10 cellular contexts compared by ENCODE assay signal in genomic region chr21:15706686-15707085, GRCh38. TPM values are rescaled to one million over a fixed set of nuclear protein-coding genes. Genes with fewer than 3 reads are reported as not detected.
DNase-seq lines count a peak whose midpoint lies in the region; ATAC-seq, FAIRE-seq and TF ChIP-seq lines count a peak whose summit lies in the region.
"Had no signal": no experiment of that assay in that cellular context is flagged by ENCODE, and none has a peak within 500 bp of the region (broad histone marks: within the 10 kb centered on the region; RNA-seq: fewer than 3 reads in every experiment).

No MANE protein-coding gene starts in this region.

- H3K36me3 Mint-ChIP-seq in stimulated activated naive B cell treated with anti-CD40 and anti-IgM and Interleukin-4, amounts not matched to agents 10 μg/mL and 1 μg/mL and 100 μg/mL, for 72 hours, result peaks cover 4% of the 10 kb centered on the region in 2 donors

- H3K4me2 ChIP-seq in PC-9, result peak overlapping the region; percentile 38; the same call in 1 of the 2 replicates

- no peaks in the 10 kb centered on the region for H3K79me2 ChIP-seq in PC-9 (ENCODE audit: low read depth)

- H3K9me3 ChIP-seq in PC-9 (ENCODE audit: insufficient read depth, low read depth), result peaks cover 10% of the 10 kb centered on the region; the same call in 1 of the 2 replicates
- no peaks in the 10 kb centered on the region for H3K9me3 ChIP-seq in pancreas

- POLR2A ChIA-PET in PC-9 (lab: Charles Lee; ENCODE audit: unreplicated experiment), result no interaction called here

- CTCF ChIA-PET in PC-9 (lab: Charles Lee), result no interaction called here

- peak overlapping the region; percentile 60 for H3K27ac ChIP-seq in PC-9
- no peak overlapping the region for H3K27ac ChIP-seq in pancreas

- no peaks in the 10 kb centered on the region for H4K20me1 ChIP-seq in PC-9 (ENCODE audit: insufficient read depth)

- DNase-seq in Daoy (ENCODE audit: low read depth) (peak; percentile 46), PC-9 (peak; percentile 59 to 92), fibroblast of mammary gland (ENCODE audit: low read depth) (peak; percentile 99), pancreas (peak in 1 of 6 donors; percentile 33), posterior vena cava (ENCODE audit: low spot score) (no peak), COLO829 (ENCODE audit: low spot score) (no peak)
- no peak for DNase-seq in stimulated activated naive B cell treated with anti-CD40 and anti-IgM and Interleukin-4, amounts not matched to agents 10 μg/mL and 1 μg/mL and 100 μg/mL, for 72 hours
- DNase-seq: activated CD4-positive, alpha-beta T cell treated with anti-CD3 and anti-CD28 coated beads for 4 hours had no signal

- H3K27ac Mint-ChIP-seq in stimulated activated naive B cell treated with anti-CD40 and anti-IgM and Interleukin-4, amounts not matched to agents 10 μg/mL and 1 μg/mL and 100 μg/mL, for 72 hours, result no peak overlapping the region

- peaks cover 8 to 10% of the 10 kb centered on the region in 2 donors for H3K9me3 Mint-ChIP-seq in stimulated activated naive B cell treated with anti-CD40 and anti-IgM and Interleukin-4, amounts not matched to agents 10 μg/mL and 1 μg/mL and 100 μg/mL, for 72 hours

- no peak overlapping the region for H3K4me3 ChIP-seq in PC-9
- no peak overlapping the region for H3K4me3 ChIP-seq in fibroblast of mammary gland (ENCODE audit: control insufficient read depth, low read depth, low read length)
- no peak overlapping the region for H3K4me3 ChIP-seq in pancreas

- no peaks in the 10 kb centered on the region for H3K4me1 Mint-ChIP-seq in stimulated activated naive B cell treated with anti-CD40 and anti-IgM and Interleukin-4, amounts not matched to agents 10 μg/mL and 1 μg/mL and 100 μg/mL, for 72 hours

- FAIRE-seq in pancreas (lab: Jason Lieb, UNC), result no peak

- H3K36me3 ChIP-seq in PC-9 (ENCODE audit: low read depth), result no peaks in the 10 kb centered on the region
- no peaks in the 10 kb centered on the region for H3K36me3 ChIP-seq in pancreas

- WGBS in pancreas, 2 donors, result 22 to 35% methylated on average over 3 of the region's 3 CpGs

- intact Hi-C loops in PC-9 (cut with micrococcal nuclease; ENCODE audit: unreplicated experiment), result loop anchor here (1.0 kb wide), 1 partner anchor 23 kb away; the partner anchor contains the start of gene USP25
- intact Hi-C loops in pancreas (cut with DNase I), result no loop called here
- intact Hi-C loops in posterior vena cava (cut with DNase I), result no loop called here

- H3K27me3 ChIP-seq in PC-9 (ENCODE audit: insufficient read depth, low read depth) (no peaks in the 10 kb centered on the region), pancreas (no peaks in the 10 kb centered on the region)

- TF ChIP-seq CTCF in PC-9 (conservative IDR thresholded peaks at IDR 0.05) (no peak), fibroblast of mammary gland (conservative IDR thresholded peaks at IDR 0.05; ENCODE audit: control insufficient read depth, insufficient read depth, low read depth, low read length) (no peak), pancreas (IDR thresholded peaks at IDR 0.05) (no peak)

- H3K4me1 ChIP-seq in PC-9 (replicated peaks; ENCODE audit: insufficient read depth) (peaks cover 19% of the 10 kb centered on the region), pancreas (no peaks in the 10 kb centered on the region)

- peaks cover 12% of the 10 kb centered on the region; the same call in 1 of the 2 replicates for H3F3A ChIP-seq in PC-9 (ENCODE audit: insufficient read depth, low read depth)

- BruUV-seq in PC-9 (replicated peaks; lab: Mats Ljungman, UMichigan), result no TSS peak

- no peak overlapping the region for H2AFZ ChIP-seq in PC-9

- ATAC-seq in pancreas (peak; percentile 48 to 93 (median 82)), HG02588 (IDR thresholded peaks at IDR 0.05; ENCODE audit: unreplicated experiment) (no peak)
- no peak for ATAC-seq in stimulated activated naive B cell treated with anti-CD40 and anti-IgM and Interleukin-4, amounts not matched to agents 10 μg/mL and 1 μg/mL and 100 μg/mL, for 72 hours (replicated peaks)
- ATAC-seq: left lobe of liver had no signal

- H3K9me2 ChIP-seq in PC-9 (ENCODE audit: insufficient read depth), result no peaks in the 10 kb centered on the region

- peaks cover 0 to 3% of the 10 kb centered on the region in 2 donors for H3K27me3 Mint-ChIP-seq in stimulated activated naive B cell treated with anti-CD40 and anti-IgM and Interleukin-4, amounts not matched to agents 10 μg/mL and 1 μg/mL and 100 μg/mL, for 72 hours

- no peak overlapping the region for H3K4me3 Mint-ChIP-seq in stimulated activated naive B cell treated with anti-CD40 and anti-IgM and Interleukin-4, amounts not matched to agents 10 μg/mL and 1 μg/mL and 100 μg/mL, for 72 hours

RNA-seq across cellular contexts. Expression of gene USP25, which starts 23.1 kb away (rescaled TPM):
- 13.4 and 26.5 TPM in 2 replicates for total RNA-seq in Daoy (2014; rRNA removed; shearing (Covaris generic))
- total RNA-seq in PC-9 (2021), result 26.0 and 30.9 TPM in 2 replicates
- 10 to 100 TPM; 14.0 to 24.8 (median 16.2) TPM for total RNA-seq in pancreas
- polyA plus RNA-seq in pancreas, result 1 to 10 TPM; 4.3 to 8.1 TPM
- 10 to 100 TPM; 44.2 to 48.6 TPM for total RNA-seq in posterior vena cava

Comparison
In these comparisons a context has a peak if more than half of its experiments do, and no peak if none do; other contexts are left out.
1. DNase-seq: peak in Daoy (single experiment), PC-9 (2 of 2) and fibroblast of mammary gland (single experiment); none in posterior vena cava (single experiment), stimulated activated naive B cell treated with anti-CD40 and anti-IgM and Interleukin-4, amounts not matched to agents 10 μg/mL and 1 μg/mL and 100 μg/mL, for 72 hours (single experiment) and COLO829 (single experiment).
2. ATAC-seq: peak in pancreas (4 of 4); none in stimulated activated naive B cell treated with anti-CD40 and anti-IgM and Interleukin-4, amounts not matched to agents 10 μg/mL and 1 μg/mL and 100 μg/mL, for 72 hours (0 of 2) and HG02588 (single experiment).